In the genomic region with DNA sequence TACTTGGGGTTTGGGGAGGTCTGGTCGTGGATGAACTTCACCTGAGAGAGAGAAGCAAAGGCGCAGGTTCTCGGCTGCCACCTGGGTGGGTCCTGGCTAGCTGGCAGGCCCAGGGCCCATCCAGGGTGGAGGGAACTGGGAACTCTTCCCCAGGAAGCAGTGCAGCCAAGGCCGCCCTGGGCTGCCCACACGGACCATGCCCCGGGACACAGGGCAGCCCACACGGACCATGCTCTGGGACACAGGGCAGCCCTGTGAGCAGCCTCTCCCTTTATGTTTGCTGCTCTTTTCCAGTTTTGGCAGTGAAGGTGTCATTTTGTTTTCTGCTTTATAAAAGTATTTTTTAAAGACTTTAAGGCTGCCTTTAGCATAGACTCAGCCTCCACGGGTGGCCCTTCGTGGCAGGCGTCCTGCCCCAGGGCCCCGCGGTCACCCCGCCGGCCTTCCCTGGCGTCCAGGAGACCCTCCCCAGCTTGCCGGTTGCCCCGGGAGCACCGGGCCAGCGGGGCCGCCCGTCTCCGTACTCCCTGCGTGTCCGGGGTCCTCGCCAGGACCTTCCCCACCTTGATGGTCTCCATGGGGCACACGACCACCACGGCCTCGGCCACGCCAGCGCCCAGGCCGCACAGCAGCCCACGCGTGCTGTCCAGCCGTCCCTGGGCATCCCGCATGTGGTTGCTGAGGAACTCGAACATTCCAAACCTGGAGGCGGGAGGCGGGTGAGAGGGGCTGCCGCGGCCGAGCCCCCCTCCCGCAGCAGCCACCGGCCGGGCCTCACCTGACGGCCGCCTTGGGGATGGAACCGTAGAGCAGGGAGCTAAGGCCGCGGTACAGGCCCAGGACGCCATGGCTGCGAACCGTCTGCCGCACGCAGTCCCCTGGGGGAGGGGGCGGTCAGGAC, we compare ENCODE assay signal across 8 cellular contexts. TPM values are rescaled to one million over a fixed set of nuclear protein-coding genes. Genes with fewer than 3 reads are reported as not detected.
A peak's percentile ranks its signal among the peaks of the same experiment; 100 is the strongest.
DNase-seq lines count a peak whose midpoint lies in the region; ATAC-seq and TF ChIP-seq lines count a peak whose summit lies in the region.

No MANE protein-coding gene starts in this region.

- H3K4me3 ChIP-seq in BJ (ENCODE audit: low read depth, low read length) (peak overlapping the region; percentile 80), KMS-11 (IDR thresholded peaks at IDR 0.05; ENCODE audit: insufficient read depth, low read depth, low read length) (no peak overlapping the region), coronary artery (peak overlapping the region; percentile 99)

- H3K9ac ChIP-seq in KMS-11: peak overlapping the region; percentile 62; the same call in 1 of the 2 replicates

- CTCF ChIA-PET in BJ (lab: Yijun Ruan, JAX): no interaction called here

- TF ChIP-seq CTCF in BJ (IDR thresholded peaks at IDR 0.05; ENCODE audit: insufficient read depth, low read depth, low read length): no peak
- no peak for TF ChIP-seq CTCF in KMS-11 (conservative IDR thresholded peaks at IDR 0.05; ENCODE audit: low read depth, low read length)
- TF ChIP-seq CTCF in coronary artery (IDR thresholded peaks at IDR 0.05): no peak
- TF ChIP-seq CTCF in natural killer cell (IDR thresholded peaks at IDR 0.05): no peak

- H3K27me3 ChIP-seq in BJ (ENCODE audit: control insufficient read depth, insufficient read depth, low read length): no peaks in the 10 kb centered on the region
- H3K27me3 ChIP-seq in KMS-11 (ENCODE audit: insufficient read depth, low read depth): no peaks in the 10 kb centered on the region

- no peaks in the 10 kb centered on the region for H3K9me3 Mint-ChIP-seq in natural killer cell

- H3K36me3 ChIP-seq in BJ (ENCODE audit: control insufficient read depth, insufficient read depth, low read length): peaks cover 7% of the 10 kb centered on the region
- H3K36me3 ChIP-seq in KMS-11 (ENCODE audit: insufficient read depth): no peaks in the 10 kb centered on the region

- no peaks in the 10 kb centered on the region for H3K27me3 Mint-ChIP-seq in natural killer cell (ENCODE audit: low read depth in 2 of 2)

- no peaks in the 10 kb centered on the region for H3K36me3 Mint-ChIP-seq in natural killer cell

- H3K27ac ChIP-seq in KMS-11 (peak overlapping the region; percentile 45; the same call in 1 of the 2 replicates), coronary artery (peak overlapping the region; percentile 74 to 99)

- H3K27ac Mint-ChIP-seq in natural killer cell: peak overlapping the region in 1 of 2 donors; percentile 14

- H3K4me2 ChIP-seq in KMS-11: peak overlapping the region; percentile 47; the same call in 1 of the 2 replicates

- no peak overlapping the region for H2AFZ ChIP-seq in KMS-11 (ENCODE audit: low read depth)

- H3K4me1 Mint-ChIP-seq in natural killer cell: peaks cover 10 to 23% of the 10 kb centered on the region in 2 donors

- peaks cover 15% of the 10 kb centered on the region for H3K79me2 ChIP-seq in KMS-11 (ENCODE audit: insufficient read depth, low read depth)

- DNase-seq in BJ (ENCODE audit: low read depth): no peak
- no peak for DNase-seq in coronary artery (ENCODE audit: low spot score)
- DNase-seq in natural killer cell: no peak
- DNase-seq in 8988T: no peak
- no peak for DNase-seq in OCI-M1 (lab: John Stamatoyannopoulos, UW)

- peak overlapping the region; percentile 68 for H3K4me3 Mint-ChIP-seq in natural killer cell

- H3K4me1 ChIP-seq in KMS-11 (ENCODE audit: low read depth, poor library complexity, severe bottlenecking): peaks cover 26% of the 10 kb centered on the region

- POLR2A ChIA-PET in BJ (lab: Charles Lee): no interaction called here

- intact Hi-C loops in natural killer cell (cut with micrococcal nuclease): loop anchor here (2.0 kb wide), 2 partner anchors 55 to 301 kb away; partner anchors contain the start of genes CDC45, DGCR2 and UFD1

- H4K20me1 ChIP-seq in KMS-11 (ENCODE audit: insufficient read depth): no peaks in the 10 kb centered on the region

- no peak for ATAC-seq in natural killer cell
- ATAC-seq in HG03460 (IDR thresholded peaks at IDR 0.05; ENCODE audit: unreplicated experiment): no peak
- ATAC-seq in GM19467 (IDR thresholded peaks at IDR 0.05; ENCODE audit: unreplicated experiment): no peak

RNA-seq across cellular contexts. Expression of gene SLC25A1, which starts 1.1 kb away (rescaled TPM):
- polyA plus RNA-seq in BJ (2011; rRNA removed): 19.6 and 36.9 TPM in 2 replicates
- polyA minus RNA-seq in BJ (2011; rRNA and poly(A)+ RNA removed): 27.7 and 28.7 TPM in 2 replicates
- total RNA-seq in natural killer cell: 10 to 100 TPM; 24.8 to 29.6 (median 26.9) TPM

RNA-seq across cellular contexts. Expression of gene GSC2, which starts 27.3 kb away (rescaled TPM):
- not detected in 2 replicates for polyA plus RNA-seq in BJ (2011; rRNA removed)
- not detected in 2 replicates for polyA minus RNA-seq in BJ (2011; rRNA and poly(A)+ RNA removed)
- not detected for total RNA-seq in natural killer cell

RNA-seq across cellular contexts. Expression of gene ESS2, which starts 33.0 kb away (rescaled TPM):
- 11.3 and 19.4 TPM in 2 replicates for polyA plus RNA-seq in BJ (2011; rRNA removed)
- polyA minus RNA-seq in BJ (2011; rRNA and poly(A)+ RNA removed): 5.0 and 7.8 TPM in 2 replicates
- total RNA-seq in natural killer cell: 10 to 100 TPM; 47.6 to 51.6 (median 47.7) TPM

RNA-seq across cellular contexts. Expression of gene TSSK2, which starts 46.3 kb away (rescaled TPM):
- not detected in 2 replicates for polyA plus RNA-seq in BJ (2011; rRNA removed)
- 0.33 TPM in 1 of 2 replicates, not detected in the other for polyA minus RNA-seq in BJ (2011; rRNA and poly(A)+ RNA removed)
- not detected for total RNA-seq in natural killer cell

RNA-seq across cellular contexts. Expression of gene DGCR2, which starts 55.2 kb away (rescaled TPM):
- 32.2 and 44.3 TPM in 2 replicates for polyA plus RNA-seq in BJ (2011; rRNA removed)
- polyA minus RNA-seq in BJ (2011; rRNA and poly(A)+ RNA removed): 21.2 and 25.3 TPM in 2 replicates
- 10 to 100 TPM; 27.5 to 44.1 (median 41.3) TPM for total RNA-seq in natural killer cell
